9 cellular contexts compared by ENCODE assay signal in genomic region chr11:89097956-89098355, GRCh38. TPM values are rescaled to one million over a fixed set of nuclear protein-coding genes. Genes with fewer than 3 reads are reported as not detected.
DNase-seq lines count a peak whose midpoint lies in the region; ATAC-seq and TF ChIP-seq lines count a peak whose summit lies in the region.
"Not testable (repeated sequence)": the region's sequence is repeated elsewhere in the genome, so short reads cannot be mapped to it uniquely, and the experiment has no call there.
"Had no signal": no experiment of that assay in that cellular context is flagged by ENCODE, and none has a peak within 500 bp of the region (broad histone marks: within the 10 kb centered on the region; RNA-seq: fewer than 3 reads in every experiment).

No MANE protein-coding gene starts in this region.

- DNase-seq in A673 (ENCODE audit: low spot score), result peak; percentile 38
- DNase-seq in GM13977 (ENCODE audit: low spot score), result not testable (repeated sequence)
- peak; percentile 46 for DNase-seq in astrocyte of the hippocampus (ENCODE audit: low read depth, low spot score)
- peak; percentile 24 for DNase-seq in glomerular visceral epithelial cell (ENCODE audit: extremely low spot score)
- DNase-seq in occipital lobe (lab: John Stamatoyannopoulos, UW), result peak; percentile 2

- not testable (repeated sequence) for H3K79me2 ChIP-seq in OCI-LY3 (ENCODE audit: low read length)

- not testable (repeated sequence) for BruUV-seq in A673 (replicated peaks; lab: Mats Ljungman, UMichigan)

- H2AFZ ChIP-seq in OCI-LY3 (ENCODE audit: low read depth, low read length), result not testable (repeated sequence)

- H4K20me1 ChIP-seq in OCI-LY3 (ENCODE audit: insufficient read depth, low read length), result not testable (repeated sequence)

- not testable (repeated sequence) for H3K9me3 ChIP-seq in A673 (ENCODE audit: low read depth, low read length, poor library complexity, severe bottlenecking); OCI-LY3 (ENCODE audit: insufficient read depth, low read length)

- H3K9ac ChIP-seq in OCI-LY3 (ENCODE audit: low read length), result not testable (repeated sequence)

- in situ Hi-C loops in GM13977 (cut with MboI; ENCODE audit: low pct_unique_long_range_greater_than_20kb, low sequenced_read_pairs, unreplicated experiment), result not testable (repeated sequence)

- H3K4me2 ChIP-seq in OCI-LY3 (ENCODE audit: low read length), result not testable (repeated sequence)

- CTCF ChIA-PET in A673 (lab: Charles Lee), result not testable (repeated sequence)

- H3K4me3 ChIP-seq in A673 (ENCODE audit: low read depth, low read length, poor library complexity, severe bottlenecking); OCI-LY3 (ENCODE audit: low read length): not testable (repeated sequence)

- intact Hi-C loops in A673 (cut with micrococcal nuclease; ENCODE audit: unreplicated experiment), result loop anchor here (5.0 to 10.0 kb wide), 2 partner anchors 307 to 514 kb away; no protein-coding TSS in a partner anchor

- H3K36me3 ChIP-seq in A673 (ENCODE audit: insufficient read depth, low read length, poor library complexity, severe bottlenecking); OCI-LY3 (replicated peaks; ENCODE audit: low read depth, low read length): not testable (repeated sequence)

- not testable (repeated sequence) for H3K27me3 ChIP-seq in A673 (replicated peaks; ENCODE audit: insufficient read depth, low read depth, low read length, poor library complexity); OCI-LY3 (ENCODE audit: low read depth, low read length)

- POLR2A ChIA-PET in A673 (lab: Charles Lee; ENCODE audit: low non-redundant PET), result not testable (repeated sequence)

- H3K27ac ChIP-seq in A673 (ENCODE audit: low read depth, low read length, poor library complexity, severe bottlenecking); OCI-LY3 (ENCODE audit: low read length): not testable (repeated sequence)

- peak; percentile 86 for ATAC-seq in GM21825 (IDR thresholded peaks at IDR 0.05; ENCODE audit: unreplicated experiment)
- ATAC-seq in HG03460 (IDR thresholded peaks at IDR 0.05; ENCODE audit: unreplicated experiment), result peak; percentile 68

- TF ChIP-seq CTCF in A673 (conservative IDR thresholded peaks at IDR 0.05; ENCODE audit: low read depth, low read length) (peak; percentile 72), GM13977 (IDR thresholded peaks at IDR 0.05; ENCODE audit: extremely low read depth, insufficient read depth, missing control alignments) (peak; percentile 62), OCI-LY3 (IDR thresholded peaks at IDR 0.05; ENCODE audit: low read depth, low read length) (peak; percentile 64)

- H3K4me1 ChIP-seq in A673 (ENCODE audit: insufficient read depth, low read length, poor library complexity, severe bottlenecking); OCI-LY3 (ENCODE audit: low read length): not testable (repeated sequence)

RNA-seq across cellular contexts. Expression of gene GRM5, which starts 32.2 kb away (rescaled TPM):
- total RNA-seq in A673 (2021) (not detected in 2 replicates), occipital lobe (175 TPM)
- total RNA-seq: activated T-cell treated with anti-CD3 and anti-CD28 coated beads, Interleukin-2, amount 50 U/mL, for 4 hours had no signal

Comparison
In these comparisons a context has a peak if more than half of its experiments do, and no peak if none do; other contexts are left out.
1. RNA of gene GRM5, which starts 32.2 kb away (total RNA-seq): 175 TPM in occipital lobe (single experiment); not detected in A673; every median in the first group is over 100 times any median in the second.
2. Peak in every context shown above with its lines, with median percentiles within 50 percentile points of each other: CTCF ChIP-seq.